22 cellular contexts compared by ENCODE assay signal in genomic region chr1:28301368-28302174, GRCh38. TPM values are rescaled to one million over a fixed set of nuclear protein-coding genes. Genes with fewer than 3 reads are reported as not detected.
DNase-seq lines count a peak whose midpoint lies in the region; ATAC-seq and TF ChIP-seq lines count a peak whose summit lies in the region.
"Had no signal": no experiment of that assay in that cellular context is flagged by ENCODE, and none has a peak within 500 bp of the region (broad histone marks: within the 10 kb centered on the region; RNA-seq: fewer than 3 reads in every experiment).

No MANE protein-coding gene starts in this region.

- no peak for ATAC-seq in HG02588 (IDR thresholded peaks at IDR 0.05; ENCODE audit: unreplicated experiment)
- ATAC-seq: activated naive CD4-positive, alpha-beta T cell treated with anti-CD3 and anti-CD28 coated beads, Interleukin-2, amount 50 U/mL, for 72 hours; activated T-helper 17 cell treated with anti-CD3 and anti-CD28 coated beads, Interleukin-2, amount 50 U/mL, for 72 hours; left ventricle myocardium superior; Panc1; psoas muscle had no signal

- TF ChIP-seq CTCF in testis (IDR thresholded peaks at IDR 0.05) (no peak), ascending aorta (IDR thresholded peaks at IDR 0.05) (no peak)

- intact Hi-C loops in testis (cut with DNase I; ENCODE audit: low total_unique reads): no loop called here
- intact Hi-C loops in ascending aorta (cut with DNase I): no loop called here

- no peak overlapping the region for H3K4me3 ChIP-seq in testis
- no peak overlapping the region for H3K4me3 ChIP-seq in ascending aorta
- H3K4me3 ChIP-seq: coronary artery, psoas muscle, SJCRH30, uterus had no signal

- TF ChIP-seq POLR2A in testis (IDR thresholded peaks at IDR 0.05): no peak

- H3K4me1 ChIP-seq in testis (no peaks in the 10 kb centered on the region), ascending aorta (no peaks in the 10 kb centered on the region)
- H3K4me1 ChIP-seq: BE2C, psoas muscle, uterus had no signal

- DNase-seq in EH (ENCODE audit: low read depth): peak; percentile 82
- DNase-seq in OCI-M1 (lab: John Stamatoyannopoulos, UW): peak; percentile 70
- peak; percentile 69 for DNase-seq in astrocyte of the hippocampus (ENCODE audit: low read depth, low spot score)
- DNase-seq in foreskin melanocyte: peak; percentile 64
- DNase-seq in NCI-H526 (lab: John Stamatoyannopoulos, UW): no peak
- no peak for DNase-seq in testis
- no peak for DNase-seq in ascending aorta (ENCODE audit: low spot score in 2 of 2)
- DNase-seq: activated CD4-positive, alpha-beta T cell treated with anti-CD3 and anti-CD28 coated beads, Interleukin-2, amount 50 U/mL, for 1 hour; BE2C; H9; hippocampal formation; left ventricle myocardium superior; NCI-H1930; psoas muscle; uterus had no signal

- H3K9me3 ChIP-seq in testis (no peaks in the 10 kb centered on the region), ascending aorta (no peaks in the 10 kb centered on the region)
- H3K9me3 ChIP-seq: BE2C, psoas muscle, SJCRH30, uterus had no signal

- H3K36me3 ChIP-seq in testis (ENCODE audit: low read depth, missing control alignments) (no peaks in the 10 kb centered on the region), ascending aorta (no peaks in the 10 kb centered on the region)
- H3K36me3 ChIP-seq: BE2C, SJCRH30, uterus had no signal

- WGBS in testis, 2 donors: 44 to 62% methylated on average over 7 of the region's 7 CpGs

- H3K27ac ChIP-seq in testis (no peak overlapping the region), ascending aorta (no peak overlapping the region)
- H3K27ac ChIP-seq: coronary artery, psoas muscle, SJCRH30, uterus, VCaP had no signal

- H3K27me3 ChIP-seq in testis (no peaks in the 10 kb centered on the region), ascending aorta (no peaks in the 10 kb centered on the region)
- H3K27me3 ChIP-seq: BE2C, uterus had no signal

RNA-seq across cellular contexts. Expression of gene MED18, which starts 27.3 kb away (rescaled TPM):
- total RNA-seq in testis: 10 to 100 TPM; 17.0 to 19.9 TPM
- 18.0 TPM for polyA plus RNA-seq in testis (ENCODE audit: insufficient read depth, low read depth, low replicate concordance)
- total RNA-seq in ascending aorta: 6.6 TPM

RNA-seq across cellular contexts. Expression of gene SESN2, which starts 42.3 kb away (rescaled TPM):
- total RNA-seq in testis (10 to 100 TPM; 36.7 to 43.7 TPM), ascending aorta (7.6 TPM)
- 16.9 TPM for polyA plus RNA-seq in testis (ENCODE audit: insufficient read depth, low read depth, low replicate concordance)

Comparison
In these comparisons a context has a peak if more than half of its experiments do, and no peak if none do; other contexts are left out.
1. DNase-seq: peak in EH (single experiment), OCI-M1 (single experiment), astrocyte of the hippocampus (single experiment) and foreskin melanocyte (single experiment); none in NCI-H526 (0 of 2), testis (single experiment) and ascending aorta (0 of 2).